32 cellular contexts compared by ENCODE assay signal in genomic region chr11:5500391-5500790, GRCh38. TPM values are rescaled to one million over a fixed set of nuclear protein-coding genes. Genes with fewer than 3 reads are reported as not detected.
"Had no signal": no experiment of that assay in that cellular context is flagged by ENCODE, and none has a peak within 500 bp of the region (broad histone marks: within the 10 kb centered on the region; RNA-seq: fewer than 3 reads in every experiment).

No MANE protein-coding gene starts in this region.

- H3K36me3 ChIP-seq: ascending aorta, breast epithelium, gastrocnemius medialis, heart left ventricle had no signal

- DNase-seq: activated CD4-positive, alpha-beta memory T cell treated with anti-CD3 and anti-CD28 coated beads, Interleukin-2, amount 10 ng/mL, durations not matched to agents 7 days and 5 days; activated CD4-positive, alpha-beta T cell treated with anti-CD3 and anti-CD28 coated beads for 1 hour; activated CD4-positive, alpha-beta T cell treated with anti-CD3 and anti-CD28 coated beads for 4 hours; activated CD4-positive, alpha-beta T cell treated with anti-CD3 and anti-CD28 coated beads, Interleukin-2, amount 10 ng/mL, durations not matched to agents 7 days and 5 days; activated CD4-positive, alpha-beta T cell treated with anti-CD3 and anti-CD28 coated beads, Interleukin-2, amount 50 U/mL, for 4 hours; activated CD8-positive, alpha-beta memory T cell treated with anti-CD3 and anti-CD28 coated beads, Interleukin-2, amount 50 U/mL, for 48 hours; activated gamma-delta T cell; activated naive CD4-positive, alpha-beta T cell; activated naive CD4-positive, alpha-beta T cell treated with anti-CD3 and anti-CD28 coated beads, Interleukin-2, amount 10 ng/mL, durations not matched to agents 7 days and 5 days; activated naive CD8-positive, alpha-beta T cell treated with anti-CD3 and anti-CD28 coated beads, Interleukin-2, amount 10 ng/mL, durations not matched to agents 7 days and 5 days; activated T-cell treated with anti-CD3 and anti-CD28 coated beads for 4 hours; activated T-cell treated with anti-CD3 and anti-CD28 coated beads, Interleukin-2, amount 50 U/mL, for 24 hours; activated T-cell treated with anti-CD3 and anti-CD28 coated beads, Interleukin-2, amount 50 U/mL, for 72 hours; effector memory CD4-positive, alpha-beta T cell; endodermal cell; foreskin keratinocyte; gastrocnemius medialis; glutamatergic neuron; heart left ventricle; T-helper 2 cell had no signal

- H3K27me3 ChIP-seq: ascending aorta, breast epithelium, dorsolateral prefrontal cortex, foreskin keratinocyte, gastrocnemius medialis, heart left ventricle had no signal

- H3K4me1 ChIP-seq: ascending aorta, breast epithelium, foreskin keratinocyte, gastrocnemius medialis had no signal

- H3K9me3 ChIP-seq: ascending aorta, breast epithelium, gastrocnemius medialis, heart left ventricle had no signal

- FAIRE-seq: TTC549 had no signal

- H3K27ac ChIP-seq: ascending aorta, breast epithelium, coronary artery, dorsolateral prefrontal cortex, foreskin keratinocyte, gastrocnemius medialis, heart left ventricle, VCaP had no signal

- H3K4me3 ChIP-seq: ascending aorta, breast epithelium, coronary artery, dorsolateral prefrontal cortex, gastrocnemius medialis, heart left ventricle had no signal

- ATAC-seq: activated naive CD4-positive, alpha-beta T cell treated with anti-CD3 and anti-CD28 coated beads, Interleukin-2, amount 50 U/mL, for 72 hours; activated T-cell treated with anti-CD3 and anti-CD28 coated beads, Interleukin-2, amount 50 U/mL, for 72 hours; esophagus mucosa; foreskin keratinocyte; gastrocnemius medialis; heart left ventricle; WTC11 had no signal

RNA-seq across cellular contexts. Expression of gene UBQLN3, which starts 9.4 kb away (rescaled TPM):
- total RNA-seq: activated CD4-positive, alpha-beta memory T cell treated with anti-CD3 and anti-CD28 coated beads, Interleukin-2, amount 10 ng/mL, durations not matched to agents 7 days and 5 days; activated CD4-positive, alpha-beta T cell treated with anti-CD3 and anti-CD28 coated beads, Interleukin-2, amount 10 ng/mL, durations not matched to agents 7 days and 5 days; activated T-cell treated with anti-CD3 and anti-CD28 coated beads, Interleukin-2, amount 50 U/mL, for 72 hours; ascending aorta; cardiac septum; epithelial cell of proximal tubule; esophagus mucosa; foreskin keratinocyte; gastrocnemius medialis; WTC11 had no signal
- polyA plus RNA-seq: foreskin keratinocyte, heart left ventricle had no signal

RNA-seq across cellular contexts. Expression of gene OR52D1, which starts 11.9 kb away (rescaled TPM):
- total RNA-seq: activated CD4-positive, alpha-beta memory T cell treated with anti-CD3 and anti-CD28 coated beads, Interleukin-2, amount 10 ng/mL, durations not matched to agents 7 days and 5 days; activated CD4-positive, alpha-beta T cell treated with anti-CD3 and anti-CD28 coated beads, Interleukin-2, amount 10 ng/mL, durations not matched to agents 7 days and 5 days; activated naive CD4-positive, alpha-beta T cell treated with anti-CD3 and anti-CD28 coated beads, Interleukin-2, amount 50 U/mL, for 72 hours; activated naive CD8-positive, alpha-beta T cell treated with anti-CD3 and anti-CD28 coated beads, Interleukin-2, amount 10 ng/mL, durations not matched to agents 7 days and 5 days; activated T-cell treated with anti-CD3 and anti-CD28 coated beads, Interleukin-2, amount 50 U/mL, for 72 hours; ascending aorta; breast epithelium; cardiac septum; cerebellum; endodermal cell; epithelial cell of proximal tubule; esophagus mucosa; foreskin keratinocyte; gastrocnemius medialis; heart left ventricle; WTC11 had no signal
- polyA plus RNA-seq: foreskin keratinocyte, heart left ventricle had no signal

RNA-seq across cellular contexts. Expression of gene UBQLNL, which starts 16.1 kb away (rescaled TPM):
- total RNA-seq: ascending aorta, foreskin keratinocyte had no signal

RNA-seq across cellular contexts. Expression of gene OR52H1, which starts 47.9 kb away (rescaled TPM):
- total RNA-seq: activated CD4-positive, alpha-beta memory T cell treated with anti-CD3 and anti-CD28 coated beads, Interleukin-2, amount 10 ng/mL, durations not matched to agents 7 days and 5 days; activated naive CD8-positive, alpha-beta T cell treated with anti-CD3 and anti-CD28 coated beads, Interleukin-2, amount 10 ng/mL, durations not matched to agents 7 days and 5 days; activated T-cell treated with anti-CD3 and anti-CD28 coated beads, Interleukin-2, amount 50 U/mL, for 72 hours; ascending aorta; cardiac septum; endodermal cell; epithelial cell of proximal tubule; esophagus mucosa; foreskin keratinocyte; gastrocnemius medialis; WTC11 had no signal
- polyA plus RNA-seq: foreskin keratinocyte, heart left ventricle had no signal

RNA-seq across cellular contexts. Expression of gene OR51I2, which starts 51.3 kb away (rescaled TPM):
- total RNA-seq: activated CD4-positive, alpha-beta memory T cell treated with anti-CD3 and anti-CD28 coated beads, Interleukin-2, amount 10 ng/mL, durations not matched to agents 7 days and 5 days; activated CD4-positive, alpha-beta T cell treated with anti-CD3 and anti-CD28 coated beads, Interleukin-2, amount 10 ng/mL, durations not matched to agents 7 days and 5 days; activated naive CD4-positive, alpha-beta T cell treated with anti-CD3 and anti-CD28 coated beads, Interleukin-2, amount 50 U/mL, for 72 hours; activated naive CD8-positive, alpha-beta T cell treated with anti-CD3 and anti-CD28 coated beads, Interleukin-2, amount 10 ng/mL, durations not matched to agents 7 days and 5 days; activated T-cell treated with anti-CD3 and anti-CD28 coated beads, Interleukin-2, amount 50 U/mL, for 72 hours; ascending aorta; breast epithelium; cardiac septum; cerebellum; dorsolateral prefrontal cortex; endodermal cell; epithelial cell of proximal tubule; esophagus mucosa; foreskin keratinocyte; gastrocnemius medialis; heart left ventricle; WTC11 had no signal
- polyA plus RNA-seq: foreskin keratinocyte, heart left ventricle had no signal
